In the genomic region with DNA sequence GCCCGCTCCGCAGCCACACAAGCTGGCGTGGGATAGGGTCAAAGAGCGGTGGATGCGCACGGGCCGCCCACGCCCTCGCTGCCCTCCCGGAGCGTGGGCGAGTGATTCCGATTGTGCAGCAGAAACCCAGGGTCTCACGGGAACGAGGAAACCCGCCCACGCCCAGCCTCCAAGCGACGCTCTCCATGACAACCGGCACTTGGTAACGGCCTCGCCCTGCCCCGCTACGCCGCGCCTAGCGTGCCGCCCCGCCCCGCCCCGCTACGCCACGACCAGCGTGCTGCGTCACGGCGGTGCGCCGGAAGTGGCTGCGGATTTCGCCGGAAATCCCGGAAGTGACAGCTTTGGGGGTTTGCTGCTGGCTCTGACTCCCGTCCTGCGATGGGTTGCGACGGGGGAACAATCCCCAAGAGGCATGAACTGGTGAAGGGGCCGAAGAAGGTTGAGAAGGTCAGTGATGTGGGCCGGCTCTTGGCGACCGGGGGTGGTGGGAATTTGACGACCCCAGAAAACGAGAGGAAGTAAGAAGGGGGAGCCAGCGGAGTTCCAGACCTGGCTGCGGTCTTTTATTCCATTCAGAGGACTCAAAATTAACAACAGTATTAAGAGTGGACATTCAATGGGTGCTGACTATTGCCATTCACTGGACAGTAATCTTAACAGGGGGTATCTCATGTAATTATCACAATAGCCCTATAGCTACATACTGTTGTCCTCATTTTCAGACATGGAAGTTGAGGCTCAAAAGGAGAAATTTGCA, we compare ENCODE assay signal across 8 cellular contexts. TPM values are rescaled to one million over a fixed set of nuclear protein-coding genes. Genes with fewer than 3 reads are reported as not detected.
A peak's percentile ranks its signal among the peaks of the same experiment; 100 is the strongest.
DNase-seq lines count a peak whose midpoint lies in the region; ATAC-seq, FAIRE-seq and TF ChIP-seq lines count a peak whose summit lies in the region.

A gene with protein sequence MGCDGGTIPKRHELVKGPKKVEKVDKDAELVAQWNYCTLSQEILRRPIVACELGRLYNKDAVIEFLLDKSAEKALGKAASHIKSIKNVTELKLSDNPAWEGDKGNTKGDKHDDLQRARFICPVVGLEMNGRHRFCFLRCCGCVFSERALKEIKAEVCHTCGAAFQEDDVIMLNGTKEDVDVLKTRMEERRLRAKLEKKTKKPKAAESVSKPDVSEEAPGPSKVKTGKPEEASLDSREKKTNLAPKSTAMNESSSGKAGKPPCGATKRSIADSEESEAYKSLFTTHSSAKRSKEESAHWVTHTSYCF (plus strand): TSS at position 311 of the 760 bp plus-strand sequence. CDS start 71 bp downstream, at position 382.

- TF ChIP-seq CTCF in BE2C (IDR thresholded peaks at IDR 0.05; ENCODE audit: low read depth, low read length), result no peak

- peak within 1 kb of the TSS; percentile 94 for H3K4me3 ChIP-seq in BE2C (ENCODE audit: low read depth, low read length)

- peak; percentile 86 for FAIRE-seq in GM19239 (lab: Jason Lieb, UNC)

- no peaks in the 10 kb centered on the region for H3K9me3 ChIP-seq in BE2C

- no peaks in the 10 kb centered on the region for H3K4me1 ChIP-seq in BE2C

- ATAC-seq in HG03442 (IDR thresholded peaks at IDR 0.05; ENCODE audit: unreplicated experiment), result peak; percentile 99

- peak; percentile 95 for DNase-seq in BE2C
- peak; percentile 76 for DNase-seq in GM19239 (ENCODE audit: insufficient read length, low spot score)
- DNase-seq in NCI-H524 treated with DMSO at 0.1 percent for 48 hours (lab: John Stamatoyannopoulos, UW), result peak; percentile 57
- DNase-seq in activated CD4-positive, alpha-beta T cell treated with anti-CD3 and anti-CD28 coated beads for 4 hours, result peak; percentile 96 to 98
- peak; percentile 93 for DNase-seq in kidney tubule cell (ENCODE audit: low spot score)
- peak; percentile 86 to 95 for DNase-seq in stimulated activated CD4-positive, alpha-beta T cell treated with anti-CD3 and anti-CD28 coated beads, Interleukin-1b, Interleukin-23, amount 100 ng/mL, for 1 hour (ENCODE audit: low read depth in 2 of 2)

- H3K27me3 ChIP-seq in BE2C, result peaks cover 1% of the 10 kb centered on the region; the same call in 1 of the 2 replicates

- H3K36me3 ChIP-seq in BE2C, result peaks cover 7% of the 10 kb centered on the region; the same call in 1 of the 2 replicates

- peak within 1 kb of the TSS; percentile 92 for H3K27ac ChIP-seq in cingulate gyrus (ENCODE audit: low read depth, low read length)

RNA-seq across cellular contexts. Expression of the gene that starts here (rescaled TPM):
- polyA plus RNA-seq in BE2C (2012; ENCODE audit: insufficient read depth, insufficient read length, low read depth), result 237 TPM

Comparison
In these comparisons a context has a peak if more than half of its experiments do, and no peak if none do; other contexts are left out.
1. Peak in every context shown above with its lines: DNase-seq, ATAC-seq, H3K4me3 ChIP-seq and H3K27ac ChIP-seq.